23 cellular contexts compared by ENCODE assay signal in the genomic region with DNA sequence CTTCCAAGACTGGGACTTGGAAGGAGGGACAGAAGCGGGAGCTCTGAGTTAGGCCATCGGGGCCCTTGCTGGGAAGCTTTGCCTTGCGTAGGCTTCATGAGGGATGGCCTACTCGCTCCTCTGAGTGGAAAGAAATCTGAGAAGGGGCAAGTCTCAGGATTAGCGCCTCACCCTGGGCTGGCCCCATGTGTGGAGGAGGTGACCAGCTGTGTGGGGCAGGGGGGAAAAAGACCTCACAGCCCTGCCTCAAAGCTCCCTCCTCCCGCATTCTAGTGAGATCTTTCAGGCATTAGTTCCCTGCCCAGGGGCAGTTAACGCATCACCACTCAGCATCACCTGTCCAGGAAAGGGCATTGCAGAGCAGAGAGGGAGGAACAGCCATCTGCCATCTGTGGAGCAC.
"Had no signal": no experiment of that assay in that cellular context is flagged by ENCODE, and none has a peak within 500 bp of the region (broad histone marks: within the 10 kb centered on the region; RNA-seq: fewer than 3 reads in every experiment).

No MANE protein-coding gene starts in this region.

- H3K9me3 ChIP-seq: SK-N-SH had no signal

- H3K36me3 Mint-ChIP-seq: activated naive CD4-positive, alpha-beta T cell treated with anti-CD3 and anti-CD28 coated beads, Interleukin-2, amount 10 ng/mL, durations not matched to agents 7 days and 5 days; activated naive CD8-positive, alpha-beta T cell treated with anti-CD3 and anti-CD28 coated beads for 36 hours had no signal

- H3K4me3 Mint-ChIP-seq: activated CD8-positive, alpha-beta T cell treated with anti-CD3 and anti-CD28 coated beads for 36 hours; activated naive CD4-positive, alpha-beta T cell treated with anti-CD3 and anti-CD28 coated beads, Interleukin-2, amount 10 ng/mL, durations not matched to agents 7 days and 5 days; activated naive CD8-positive, alpha-beta T cell treated with anti-CD3 and anti-CD28 coated beads for 36 hours; activated T-cell treated with anti-CD3 and anti-CD28 coated beads, Interleukin-2, amount 50 U/mL, for 72 hours had no signal

- DNase-seq: activated CD4-positive, alpha-beta T cell treated with anti-CD3 and anti-CD28 coated beads for 4 hours; activated CD8-positive, alpha-beta memory T cell treated with anti-CD3 and anti-CD28 coated beads, Interleukin-2, amount 50 U/mL, for 4 hours; activated CD8-positive, alpha-beta T cell treated with anti-CD3 and anti-CD28 coated beads for 36 hours; activated gamma-delta T cell treated with Interleukin-2 at 50 U/mL for 16 hours; activated naive CD4-positive, alpha-beta T cell treated with anti-CD3 and anti-CD28 coated beads, Interleukin-2, amount 10 ng/mL, durations not matched to agents 7 days and 5 days; activated naive CD8-positive, alpha-beta T cell treated with anti-CD3 and anti-CD28 coated beads for 36 hours; activated T-cell treated with anti-CD3 and anti-CD28 coated beads, Interleukin-2, amount 50 U/mL, for 72 hours; brain microvascular endothelial cell; MM.1S; NCI-H1105; NCI-H146; NCI-H187 treated with DMSO at 0.1 percent for 48 hours; NCI-H2081 treated with DMSO at 0.1 percent for 48 hours; NCI-H2171; NCI-H2227 treated with DMSO at 0.1 percent for 48 hours; NCI-H446 treated with DMSO at 0.1 percent for 48 hours; NCI-H524 treated with DMSO at 0.1 percent for 48 hours; NCI-H748 treated with DMSO at 0.1 percent for 48 hours; SK-N-SH; T-helper 1 cell had no signal

- H3K4me2 ChIP-seq: SK-N-SH had no signal

- H3K36me3 ChIP-seq: brain microvascular endothelial cell had no signal

- H3K27me3 ChIP-seq: brain microvascular endothelial cell had no signal

- H3K9ac ChIP-seq: SK-N-SH had no signal

- H3K27ac Mint-ChIP-seq: activated CD8-positive, alpha-beta T cell treated with anti-CD3 and anti-CD28 coated beads for 36 hours; activated naive CD4-positive, alpha-beta T cell treated with anti-CD3 and anti-CD28 coated beads, Interleukin-2, amount 10 ng/mL, durations not matched to agents 7 days and 5 days; activated naive CD8-positive, alpha-beta T cell treated with anti-CD3 and anti-CD28 coated beads for 36 hours; activated T-cell treated with anti-CD3 and anti-CD28 coated beads, Interleukin-2, amount 50 U/mL, for 72 hours; activated T-helper 2 cell treated with anti-CD3 and anti-CD28 coated beads, Interferon-gamma antibody, Interleukin-2, Interleukin-4, amounts not matched to agents 10 μg/mL and 5 μg/mL and 100 μg/mL, durations not matched to agents 14 hours and 24 hours and 36 hours had no signal

- H3K9me3 Mint-ChIP-seq: activated CD8-positive, alpha-beta T cell treated with anti-CD3 and anti-CD28 coated beads for 36 hours; activated naive CD4-positive, alpha-beta T cell treated with anti-CD3 and anti-CD28 coated beads, Interleukin-2, amount 10 ng/mL, durations not matched to agents 7 days and 5 days; activated naive CD8-positive, alpha-beta T cell treated with anti-CD3 and anti-CD28 coated beads for 36 hours; activated T-cell treated with anti-CD3 and anti-CD28 coated beads, Interleukin-2, amount 50 U/mL, for 72 hours; activated T-helper 2 cell treated with anti-CD3 and anti-CD28 coated beads, Interferon-gamma antibody, Interleukin-2, Interleukin-4, amounts not matched to agents 10 μg/mL and 5 μg/mL and 100 μg/mL, durations not matched to agents 14 hours and 24 hours and 36 hours had no signal

- H3K27ac ChIP-seq: brain microvascular endothelial cell, VCaP had no signal

- H3K4me1 Mint-ChIP-seq: activated naive CD4-positive, alpha-beta T cell treated with anti-CD3 and anti-CD28 coated beads, Interleukin-2, amount 10 ng/mL, durations not matched to agents 7 days and 5 days; activated naive CD8-positive, alpha-beta T cell treated with anti-CD3 and anti-CD28 coated beads for 36 hours had no signal

- ATAC-seq: activated CD4-positive, CD25-positive, alpha-beta regulatory T cell treated with anti-CD3 and anti-CD28 coated beads, Interleukin-2, amount 50 U/mL, for 24 hours; activated CD8-positive, alpha-beta T cell treated with anti-CD3 and anti-CD28 coated beads for 36 hours; activated T-cell treated with anti-CD3 and anti-CD28 coated beads, Interleukin-2, amount 50 U/mL, for 72 hours had no signal

- H3K27me3 Mint-ChIP-seq: activated CD8-positive, alpha-beta T cell treated with anti-CD3 and anti-CD28 coated beads for 36 hours; activated naive CD8-positive, alpha-beta T cell treated with anti-CD3 and anti-CD28 coated beads for 36 hours had no signal
